In the genomic region with DNA sequence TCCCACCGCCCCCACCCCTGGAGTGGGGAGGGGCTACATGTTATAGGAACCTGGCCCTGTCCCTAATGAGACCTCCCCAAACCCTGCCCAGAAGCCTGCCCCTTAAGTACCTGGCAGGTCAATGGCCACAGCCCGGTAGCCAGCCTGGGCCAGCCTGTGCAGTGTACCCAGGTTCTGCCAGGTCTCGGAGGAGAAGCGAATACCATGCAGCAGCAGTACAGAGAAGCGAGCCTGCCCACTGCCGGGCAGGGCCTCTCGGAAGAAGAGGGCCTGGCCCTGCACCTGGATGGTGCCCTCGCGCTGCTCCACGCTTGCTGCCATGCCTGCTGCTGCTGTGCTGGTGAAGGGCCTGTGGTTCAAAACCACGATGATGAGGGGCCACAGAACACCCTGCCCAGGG, we compare ENCODE assay signal across 1 cellular context.
TF ChIP-seq lines count a peak whose summit lies in the region.

No MANE protein-coding gene starts in this region.

TF ChIP-seq in K562, 482 proteins besides CTCF, POLR2A, EP300 and RAD21:
- TF ChIP-seq SOX6 (IDR thresholded peaks at IDR 0.05), result no peak
- TF ChIP-seq RBFOX2 (IDR thresholded peaks at IDR 0.05; ENCODE audit: low read depth, low read length), result peak; percentile 37; the same call in 1 of the 2 replicates
